ENCODE assay signal across 12 cellular contexts in the genomic region with DNA sequence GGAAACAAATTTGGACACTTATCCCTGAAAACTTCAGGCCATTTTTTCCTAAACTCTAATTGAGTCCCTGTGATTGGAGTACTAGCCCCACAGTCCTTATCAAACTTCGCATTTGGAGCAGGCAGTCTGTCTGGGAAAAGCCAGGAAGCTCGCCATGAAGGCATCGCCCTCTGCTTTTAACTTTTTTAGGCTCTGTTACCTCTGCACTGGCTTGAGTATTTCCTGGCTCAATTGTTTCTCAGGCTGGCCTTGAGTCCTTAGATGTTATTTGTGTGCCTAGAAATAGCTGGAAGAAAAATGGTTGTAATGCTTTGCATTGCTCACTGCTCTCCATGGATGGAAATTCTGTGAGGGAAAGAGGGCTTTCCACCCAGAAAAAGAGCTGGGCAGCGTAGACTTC. TPM values are rescaled to one million over a fixed set of nuclear protein-coding genes. Genes with fewer than 3 reads are reported as not detected.
DNase-seq lines count a peak whose midpoint lies in the region; ATAC-seq and TF ChIP-seq lines count a peak whose summit lies in the region.
"Had no signal": no experiment of that assay in that cellular context is flagged by ENCODE, and none has a peak within 500 bp of the region (broad histone marks: within the 10 kb centered on the region; RNA-seq: fewer than 3 reads in every experiment).

No MANE protein-coding gene starts in this region.

- H3K36me3 ChIP-seq in BLaER1, result peaks cover 5% of the 10 kb centered on the region
- no peaks in the 10 kb centered on the region for H3K36me3 ChIP-seq in body of pancreas (replicated peaks in 1 of 2; ENCODE audit: insufficient read depth in 1 of 2, low read depth in 2 of 2)
- peaks cover 0 to 5% of the 10 kb centered on the region in 2 donors for H3K36me3 ChIP-seq in psoas muscle (ENCODE audit: insufficient read depth in 1 of 2, low read depth in 1 of 2)
- H3K36me3 ChIP-seq: ovary had no signal

- no peaks in the 10 kb centered on the region for H3K9me3 ChIP-seq in BLaER1
- no peaks in the 10 kb centered on the region for H3K9me3 ChIP-seq in body of pancreas
- H3K9me3 ChIP-seq in psoas muscle, result no peaks in the 10 kb centered on the region
- H3K9me3 ChIP-seq: ovary had no signal

- H3K27ac ChIP-seq in BLaER1 (no peak overlapping the region), body of pancreas (peak overlapping the region; percentile 46 to 98 (median 94)), psoas muscle (peak overlapping the region; percentile 95)

- H3K4me2 ChIP-seq in BLaER1, result peak overlapping the region; percentile 81

- peaks cover 28% of the 10 kb centered on the region for H4K20me1 ChIP-seq in BLaER1

- H3K9ac ChIP-seq in BLaER1, result 0 out of 2 replicates have a peak overlapping the region, but pooled peaks have one; percentile 10

- H3K4me3 ChIP-seq in BLaER1 (no peak overlapping the region), body of pancreas (no peak overlapping the region), psoas muscle (no peak overlapping the region)
- H3K4me3 ChIP-seq: ovary had no signal

- peaks cover 0 to 11% (median 3%) of the 10 kb centered on the region in 3 donors for H3K36me3 Mint-ChIP-seq in immature natural killer cell

- no peak for DNase-seq in body of pancreas
- no peak for DNase-seq in immature natural killer cell
- DNase-seq in psoas muscle, result peak in 1 of 2 donors; percentile 23
- DNase-seq in NCI-H774 (lab: John Stamatoyannopoulos, UW), result no peak
- no peak for DNase-seq in OCI-M1 (lab: John Stamatoyannopoulos, UW)
- no peak for DNase-seq in GM10266 (ENCODE audit: extremely low spot score)
- DNase-seq: activated T-cell treated with anti-CD3 and anti-CD28 coated beads for 4 hours; central memory CD4-positive, alpha-beta T cell; GOT3; ovary had no signal

- H3K4me3 Mint-ChIP-seq in immature natural killer cell, result peak overlapping the region in 4 of 5 donors; percentile 12 to 83 (median 30)

- TF ChIP-seq CTCF in body of pancreas (IDR thresholded peaks at IDR 0.05) (no peak), psoas muscle (IDR thresholded peaks at IDR 0.05) (no peak), GM10266 (IDR thresholded peaks at IDR 0.05; ENCODE audit: control insufficient read depth, insufficient read depth, low read depth, missing control alignments) (no peak)

- no peaks in the 10 kb centered on the region for H3K27me3 ChIP-seq in BLaER1
- no peaks in the 10 kb centered on the region for H3K27me3 ChIP-seq in body of pancreas
- no peaks in the 10 kb centered on the region for H3K27me3 ChIP-seq in psoas muscle (ENCODE audit: insufficient read depth in 3 of 3, low read length in 2 of 3)
- H3K27me3 ChIP-seq: ovary had no signal

- peaks cover 85% of the 10 kb centered on the region for H3K4me1 ChIP-seq in BLaER1
- peaks cover 94% of the 10 kb centered on the region for H3K4me1 ChIP-seq in body of pancreas
- peaks cover 95% of the 10 kb centered on the region for H3K4me1 ChIP-seq in psoas muscle

- peaks cover 88 to 93% of the 10 kb centered on the region in 2 donors for H3K4me1 Mint-ChIP-seq in immature natural killer cell

- WGBS in body of pancreas, 2 donors, result 36 to 40% methylated on average over 4 of the region's 4 CpGs
- WGBS in psoas muscle, 3 donors, result 40 to 48% (median 40%) methylated on average over 4 of the region's 4 CpGs

- H3K27ac Mint-ChIP-seq in immature natural killer cell, result peak overlapping the region; percentile 92 to 99 (median 98)

- H3K27me3 Mint-ChIP-seq in immature natural killer cell (ENCODE audit: low read depth in 3 of 3), result peaks cover 8 to 20% (median 9%) of the 10 kb centered on the region in 3 donors

- intact Hi-C loops in body of pancreas (cut with DNase I), result no loop called here
- intact Hi-C loops in psoas muscle (cut with DNase I), result no loop called here

- no peaks in the 10 kb centered on the region for H3K9me3 Mint-ChIP-seq in immature natural killer cell

- no peak for ATAC-seq in body of pancreas
- ATAC-seq in psoas muscle, result no peak
- no peak for ATAC-seq in GM21447 (IDR thresholded peaks at IDR 0.05; ENCODE audit: unreplicated experiment)

- no peak for TF ChIP-seq POLR2A in body of pancreas (IDR thresholded peaks at IDR 0.05)

RNA-seq across cellular contexts. Expression of a gene that starts 24.2 kb away (rescaled TPM):
- total RNA-seq in body of pancreas, result 100 to 1,000 TPM; 143 to 148 TPM
- 10 to 100 TPM in 2 of 3 donors, 1 to 10 TPM in 1; 8.5 to 68.3 (median 17.4) TPM for polyA plus RNA-seq in immature natural killer cell
- total RNA-seq in psoas muscle, result 100 to 1,000 TPM in 1 of 4 donors, 10 to 100 TPM in 3; 79.9 to 127 (median 89.2) TPM
- 10 to 100 TPM; 38.3 to 45.2 (median 43.0) TPM for polyA plus RNA-seq in psoas muscle

RNA-seq across cellular contexts. Expression of a gene that starts 52.7 kb away (rescaled TPM):
- total RNA-seq in body of pancreas, result 100 to 1,000 TPM; 108 to 169 TPM
- polyA plus RNA-seq in immature natural killer cell, result 100 to 1,000 TPM; 338 to 456 (median 383) TPM
- 100 to 1,000 TPM; 367 to 549 (median 436) TPM for total RNA-seq in psoas muscle
- 100 to 1,000 TPM; 422 to 984 (median 637) TPM for polyA plus RNA-seq in psoas muscle

RNA-seq across cellular contexts. Expression of a gene that starts 53.9 kb away (rescaled TPM):
- total RNA-seq in body of pancreas, result 1 to 10 TPM; 2.0 to 2.9 TPM
- polyA plus RNA-seq in immature natural killer cell, result 10 to 100 TPM; 52.1 to 98.1 (median 67.0) TPM
- 1 to 10 TPM in 3 of 4 donors, under 1 TPM in 1; 0.67 to 1.4 (median 1.2) TPM for total RNA-seq in psoas muscle
- under 1 TPM; 0.36 to 0.68 (median 0.64) TPM for polyA plus RNA-seq in psoas muscle
